ENCODE assay signal across 18 cellular contexts in genomic region chr1:62337535-62337784, GRCh38. TPM values are rescaled to one million over a fixed set of nuclear protein-coding genes. Genes with fewer than 3 reads are reported as not detected.
DNase-seq lines count a peak whose midpoint lies in the region; ATAC-seq and TF ChIP-seq lines count a peak whose summit lies in the region.
"Had no signal": no experiment of that assay in that cellular context is flagged by ENCODE, and none has a peak within 500 bp of the region (broad histone marks: within the 10 kb centered on the region; RNA-seq: fewer than 3 reads in every experiment).

No MANE protein-coding gene starts in this region.

- H3K36me3 ChIP-seq in HUES64 (ENCODE audit: insufficient read depth, low read length), result no peaks in the 10 kb centered on the region
- H3K36me3 ChIP-seq in ectodermal cell (ENCODE audit: control insufficient read depth, insufficient read depth, low read length), result no peaks in the 10 kb centered on the region
- no peaks in the 10 kb centered on the region for H3K36me3 ChIP-seq in mesodermal cell (ENCODE audit: control insufficient read depth, insufficient read depth, low read length)
- H3K36me3 ChIP-seq in testis (ENCODE audit: low read depth, missing control alignments), result no peaks in the 10 kb centered on the region
- H3K36me3 ChIP-seq: cardiac muscle cell had no signal

- no peak for DNase-seq in testis
- DNase-seq in NCI-H2171 treated with DMSO at 0.1 percent for 48 hours (lab: John Stamatoyannopoulos, UW), result no peak
- no peak for DNase-seq in NK-92 (lab: John Stamatoyannopoulos, UW; ENCODE audit: unreplicated experiment)
- DNase-seq: activated B cell treated with CpG ODN at 0.5 μM for 24 hours; activated CD4-positive, alpha-beta T cell treated with anti-CD3 and anti-CD28 coated beads, Interleukin-2, amount 50 U/mL, for 48 hours; activated gamma-delta T cell; CD8-positive, alpha-beta memory T cell; dermis blood vessel endothelial cell; foreskin melanocyte; NCI-H1930 had no signal

- H3K9ac ChIP-seq in HUES64 (ENCODE audit: low read depth, low read length), result no peak overlapping the region

- no peak for ATAC-seq in HG03439 (IDR thresholded peaks at IDR 0.05; ENCODE audit: unreplicated experiment)

- H3K4me3 ChIP-seq in HUES64 (ENCODE audit: low read length) (no peak overlapping the region), ectodermal cell (ENCODE audit: insufficient read depth, low read depth, low read length) (no peak overlapping the region), mesodermal cell (ENCODE audit: extremely low read depth, insufficient read depth, low read length, poor library complexity, severe bottlenecking) (no peak overlapping the region), testis (no peak overlapping the region)
- H3K4me3 ChIP-seq: cardiac muscle cell had no signal

- TF ChIP-seq CTCF in testis (IDR thresholded peaks at IDR 0.05), result no peak

- H3K9me3 ChIP-seq in HUES64 (ENCODE audit: insufficient read depth, low read depth, low read length) (no peaks in the 10 kb centered on the region), ectodermal cell (ENCODE audit: control insufficient read depth, low read length) (no peaks in the 10 kb centered on the region), mesodermal cell (ENCODE audit: control insufficient read depth, low read length) (no peaks in the 10 kb centered on the region), testis (no peaks in the 10 kb centered on the region)

- 74% methylated on average over 6 of the region's 6 CpGs for WGBS in HUES64
- WGBS in ectodermal cell, 2 experiments, result 70 to 74% methylated on average over 6 of the region's 6 CpGs
- 73 to 93% methylated on average over 5 of the region's 6 CpGs for WGBS in mesodermal cell (ENCODE audit: insufficient coverage in 2 of 2), 2 experiments
- WGBS in testis, 2 donors, result 66 to 76% methylated on average over 6 of the region's 6 CpGs

- H3K27ac ChIP-seq in HUES64 (ENCODE audit: low read depth, low read length) (0 out of 2 replicates have a peak overlapping the region, but pooled peaks have one; percentile 13), ectodermal cell (ENCODE audit: insufficient read depth, low read depth, low read length, poor library complexity, severe bottlenecking) (peak overlapping the region; percentile 47), mesodermal cell (ENCODE audit: low read depth, low read length, severe bottlenecking) (peak overlapping the region; percentile 64), testis (peak overlapping the region; percentile 68 to 80)
- H3K27ac ChIP-seq: cardiac muscle cell had no signal

- peaks cover 3% of the 10 kb centered on the region; the same call in 1 of the 2 replicates for H3K27me3 ChIP-seq in HUES64 (ENCODE audit: insufficient read depth, low read length)
- H3K27me3 ChIP-seq in ectodermal cell (ENCODE audit: control insufficient read depth, insufficient read depth, low read length, poor library complexity, severe bottlenecking), result no peaks in the 10 kb centered on the region
- no peaks in the 10 kb centered on the region for H3K27me3 ChIP-seq in testis
- H3K27me3 ChIP-seq: cardiac muscle cell had no signal

- H3K4me1 ChIP-seq in HUES64 (ENCODE audit: insufficient read depth, low read length) (peaks cover 17% of the 10 kb centered on the region), ectodermal cell (ENCODE audit: control insufficient read depth, insufficient read depth, low read length) (peaks cover 15% of the 10 kb centered on the region), mesodermal cell (ENCODE audit: control insufficient read depth, insufficient read depth, low read length, poor library complexity, severe bottlenecking) (peaks cover 12% of the 10 kb centered on the region), testis (peaks cover 16% of the 10 kb centered on the region)

- intact Hi-C loops in testis (cut with DNase I; ENCODE audit: low total_unique reads), result no loop called here

- TF ChIP-seq POLR2A in testis (IDR thresholded peaks at IDR 0.05), result no peak

RNA-seq across cellular contexts. Expression of gene KANK4, which starts 18.2 kb away (rescaled TPM):
- 0.50 TPM for polyA plus RNA-seq in HUES64 (2013, experiment 1 of 2)
- polyA plus RNA-seq in HUES64 (2013, experiment 2 of 2), result 1.3 TPM
- 1.7 TPM for polyA plus RNA-seq in ectodermal cell (2013, experiment 1 of 4)
- 1.6 TPM for polyA plus RNA-seq in ectodermal cell (2013, experiment 2 of 4)
- 1.4 TPM for polyA plus RNA-seq in ectodermal cell (2013, experiment 3 of 4)
- 2.0 TPM for polyA plus RNA-seq in ectodermal cell (2013, experiment 4 of 4)
- polyA plus RNA-seq in mesodermal cell (2013, experiment 1 of 2), result 1.7 TPM
- polyA plus RNA-seq in mesodermal cell (2013, experiment 2 of 2), result 1.7 TPM
- total RNA-seq in testis, result 1 to 10 TPM; 2.9 to 5.2 TPM
- 2.4 TPM for polyA plus RNA-seq in testis (ENCODE audit: insufficient read depth, low read depth, low replicate concordance)
- total RNA-seq: activated B cell treated with CpG ODN at 0.5 μM for 24 hours; CD8-positive, alpha-beta memory T cell; dermis blood vessel endothelial cell; HT-29; pulmonary artery endothelial cell; SK-MEL-5 had no signal
- polyA plus RNA-seq: CD8-positive, alpha-beta memory T cell had no signal

Comparison
In these comparisons a context has a peak if more than half of its experiments do, and no peak if none do; other contexts are left out.
1. H3K27ac ChIP-seq: peak in every context shown above with its lines; median percentile 74 in testis; 64 in mesodermal cell; 47 in ectodermal cell; 13 in HUES64.